17 cellular contexts compared by ENCODE assay signal in the genomic region with DNA sequence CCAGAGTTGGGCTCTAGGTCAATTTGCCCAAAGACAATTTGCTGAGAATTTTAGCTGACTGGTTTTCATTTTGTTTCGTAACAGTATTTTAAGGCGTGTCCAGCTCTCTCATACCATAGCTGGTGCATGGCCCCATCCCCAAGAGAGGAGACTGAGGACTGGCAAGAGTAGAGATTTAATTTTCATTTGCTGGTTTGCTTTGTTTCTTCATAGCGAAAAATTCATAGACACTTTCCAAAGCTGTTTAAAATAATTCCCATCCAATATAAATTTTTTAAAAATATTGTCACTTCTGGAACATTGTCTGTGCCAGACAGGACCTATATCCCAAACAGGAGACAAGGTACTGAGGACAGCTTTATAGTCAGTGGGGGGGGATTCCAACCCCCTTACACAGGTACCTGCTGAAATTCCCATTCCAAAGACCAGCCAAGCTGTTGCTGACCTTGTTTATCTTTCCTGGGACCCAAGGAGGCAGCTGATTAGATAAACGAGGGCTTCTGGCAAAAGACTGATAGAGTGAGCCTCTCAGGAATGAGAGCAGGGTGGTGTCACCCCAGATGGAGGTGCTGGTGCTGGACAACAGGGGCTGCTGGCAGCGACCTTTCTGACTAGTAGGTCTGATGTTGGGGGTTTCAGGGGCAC. TPM values are rescaled to one million over a fixed set of nuclear protein-coding genes. Genes with fewer than 3 reads are reported as not detected.
DNase-seq lines count a peak whose midpoint lies in the region; ATAC-seq and TF ChIP-seq lines count a peak whose summit lies in the region.
"Had no signal": no experiment of that assay in that cellular context is flagged by ENCODE, and none has a peak within 500 bp of the region (broad histone marks: within the 10 kb centered on the region; RNA-seq: fewer than 3 reads in every experiment).

No MANE protein-coding gene starts in this region.

- intact Hi-C loops in breast epithelium (cut with DNase I; ENCODE audit: low total_unique reads) (no loop called here), left ventricle myocardium inferior (cut with micrococcal nuclease) (no loop called here)

- no peaks in the 10 kb centered on the region for H4K20me1 ChIP-seq in GM23248 (ENCODE audit: insufficient read depth)

- DNase-seq in GM23248 (peak; percentile 51), breast epithelium (ENCODE audit: low spot score in 2 of 2) (no peak), left ventricle myocardium inferior (no peak), HAP-1 (ENCODE audit: low spot score in 2 of 2) (no peak), ACHN (no peak)
- no peak for DNase-seq in stimulated activated CD4-positive, alpha-beta T cell treated with anti-CD3 and anti-CD28 coated beads, Interleukin-12 subunit alpha, Interleukin-12 subunit beta, amount 100 ng/mL, for 4 hours
- DNase-seq: activated CD4-positive, alpha-beta memory T cell treated with anti-CD3 and anti-CD28 coated beads, Interleukin-2, amount 10 ng/mL, durations not matched to agents 7 days and 5 days; activated T-cell treated with anti-CD3 and anti-CD28 coated beads, Interleukin-2, amount 50 U/mL, for 72 hours; Calu3; cerebellar nuclear complex; GF-D8; H9; NCI-H1694; stomach had no signal

- no peak for ATAC-seq in GM21515 (IDR thresholded peaks at IDR 0.05; ENCODE audit: unreplicated experiment)

- H2AFZ ChIP-seq in GM23248 = no peak overlapping the region

- no peak overlapping the region for H3K4me3 ChIP-seq in GM23248
- no peak overlapping the region for H3K4me3 ChIP-seq in breast epithelium
- no peak overlapping the region for H3K4me3 ChIP-seq in left ventricle myocardium inferior
- H3K4me3 ChIP-seq in subcutaneous abdominal adipose tissue (ENCODE audit: low read depth in 1 of 5, low read length in 5 of 5) = no peak overlapping the region
- H3K4me3 ChIP-seq in HAP-1 = no peak overlapping the region
- H3K4me3 ChIP-seq: stomach had no signal

- H3K4me2 ChIP-seq in GM23248 (ENCODE audit: unreplicated experiment) = peak overlapping the region; percentile 5

- TF ChIP-seq CTCF in breast epithelium (IDR thresholded peaks at IDR 0.05) (no peak), left ventricle myocardium inferior (IDR thresholded peaks at IDR 0.05; ENCODE audit: borderline replicate concordance) (no peak)

- in situ Hi-C loops in GM23248 (cut with MboI) (no loop called here), HAP-1 (cut with MboI; ENCODE audit: low sequenced_read_pairs) (no loop called here), ACHN (cut with HindIII; ENCODE audit: low pct_ligation_motif_present, low pct_unique_long_range_greater_than_20kb, low sequenced_read_pairs) (no loop called here)

- H3K9me3 ChIP-seq in GM23248 (ENCODE audit: low read depth) (no peaks in the 10 kb centered on the region), breast epithelium (no peaks in the 10 kb centered on the region), left ventricle myocardium inferior (replicated peaks) (no peaks in the 10 kb centered on the region), subcutaneous abdominal adipose tissue (ENCODE audit: control insufficient read depth in 5 of 5, low read length in 5 of 5) (no peaks in the 10 kb centered on the region), HAP-1 (no peaks in the 10 kb centered on the region)
- H3K9me3 ChIP-seq: stomach had no signal

- no peaks in the 10 kb centered on the region for H3K79me2 ChIP-seq in GM23248 (ENCODE audit: insufficient read depth)

- H3K27me3 ChIP-seq in GM23248 (replicated peaks; ENCODE audit: insufficient read depth) (no peaks in the 10 kb centered on the region), breast epithelium (no peaks in the 10 kb centered on the region), left ventricle myocardium inferior (ENCODE audit: low read depth) (no peaks in the 10 kb centered on the region), subcutaneous abdominal adipose tissue (ENCODE audit: control insufficient read depth in 5 of 5, insufficient read depth in 4 of 5, low read length in 5 of 5) (no peaks in the 10 kb centered on the region), HAP-1 (ENCODE audit: low read depth) (no peaks in the 10 kb centered on the region)
- H3K27me3 ChIP-seq: stomach had no signal

- WGBS in GM23248 (ENCODE audit: low coverage in 1 of 2, low lambda C conversion rate in 2 of 2, missing lambda C conversion rate in 2 of 2), 2 experiments = 40 to 56% methylated on average over 5 of the region's 5 CpGs

- H3K9ac ChIP-seq in GM23248 = 0 out of 2 replicates have a peak overlapping the region, but pooled peaks have one; percentile 3
- peak overlapping the region in 3 of 5 donors; percentile 4 to 73 (median 6) for H3K9ac ChIP-seq in subcutaneous abdominal adipose tissue (ENCODE audit: low read length in 5 of 5)

- H3K27ac ChIP-seq in GM23248 = no peak overlapping the region
- peak overlapping the region; percentile 35 to 40 for H3K27ac ChIP-seq in breast epithelium
- H3K27ac ChIP-seq in left ventricle myocardium inferior (replicated peaks) = peak overlapping the region; percentile 90
- H3K27ac ChIP-seq in subcutaneous abdominal adipose tissue (ENCODE audit: low read depth, low read length) = peak overlapping the region; percentile 78

- H3K4me1 ChIP-seq in GM23248 (ENCODE audit: insufficient read depth) = peaks cover 50% of the 10 kb centered on the region
- H3K4me1 ChIP-seq in breast epithelium = no peaks in the 10 kb centered on the region
- H3K4me1 ChIP-seq in left ventricle myocardium inferior = peaks cover 68% of the 10 kb centered on the region
- H3K4me1 ChIP-seq in subcutaneous abdominal adipose tissue (ENCODE audit: control insufficient read depth in 5 of 5, insufficient read depth in 5 of 5, low read length in 5 of 5) = peaks cover 18 to 62% (median 52%) of the 10 kb centered on the region in 5 donors
- no peaks in the 10 kb centered on the region for H3K4me1 ChIP-seq in HAP-1

- H3F3A ChIP-seq in GM23248 (ENCODE audit: insufficient read depth) = peaks cover 32% of the 10 kb centered on the region

- H3K36me3 ChIP-seq in GM23248 (ENCODE audit: low read depth) (no peaks in the 10 kb centered on the region), breast epithelium (no peaks in the 10 kb centered on the region), left ventricle myocardium inferior (no peaks in the 10 kb centered on the region), subcutaneous abdominal adipose tissue (ENCODE audit: control insufficient read depth in 5 of 5, insufficient read depth in 5 of 5, low read length in 5 of 5) (no peaks in the 10 kb centered on the region), HAP-1 (replicated peaks) (no peaks in the 10 kb centered on the region)
- H3K36me3 ChIP-seq: stomach had no signal

- H3K9me2 ChIP-seq in GM23248 (ENCODE audit: insufficient read depth) = no peaks in the 10 kb centered on the region

- TF ChIP-seq POLR2A in breast epithelium (IDR thresholded peaks at IDR 0.05) = no peak

RNA-seq across cellular contexts. Expression of gene ANGPTL2, which starts 6.8 kb away (rescaled TPM):
- total RNA-seq in GM23248 (2014; rRNA removed; shearing (Covaris generic)) = 9.0 and 12.3 TPM in 2 replicates
- 8.8 and 9.5 TPM in 2 replicates for polyA plus RNA-seq in GM23248 (2016; fragmentation: Nextera tagmentation; extraction: Ambion mirVana)
- 10 to 100 TPM; 30.9 to 61.8 (median 51.8) TPM for total RNA-seq in breast epithelium
- 35.7 TPM for total RNA-seq in left ventricle myocardium inferior
- total RNA-seq: activated T-cell treated with anti-CD3 and anti-CD28 coated beads, Interleukin-2, amount 50 U/mL, for 72 hours; Calu3 had no signal
- polyA plus RNA-seq: neural cell had no signal
